Comparison of ENCODE assay signal across 8 cellular contexts in the genomic region with DNA sequence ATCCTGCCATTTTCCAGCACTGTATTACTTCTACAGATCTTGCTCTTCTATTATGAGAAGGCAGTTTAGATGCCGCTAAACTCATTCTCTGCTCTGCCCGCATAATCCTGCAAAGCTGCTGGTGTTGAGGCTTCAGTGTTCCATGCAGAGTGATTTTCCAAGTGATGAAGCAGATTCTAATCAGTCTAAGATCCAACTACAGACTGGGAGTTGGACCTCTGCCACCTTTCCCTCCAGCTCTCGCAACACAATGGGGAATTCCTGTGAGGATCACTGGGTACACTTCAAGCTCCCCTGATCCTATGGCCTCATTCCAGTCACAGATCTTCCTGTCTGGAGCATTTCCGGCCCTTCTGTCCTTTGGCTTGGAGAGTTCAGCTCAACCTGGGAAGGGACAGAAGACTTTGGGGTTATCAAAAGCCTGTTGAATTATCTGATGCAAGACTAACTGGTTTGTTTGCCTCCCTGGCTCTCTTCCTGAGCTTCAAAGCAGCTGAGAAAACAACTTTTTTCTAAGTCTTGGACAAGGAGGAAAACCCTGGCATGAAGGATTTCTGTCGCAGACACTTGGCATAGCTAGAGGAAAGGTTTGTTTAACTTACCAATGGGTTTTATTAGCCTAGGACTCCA.
DNase-seq lines count a peak whose midpoint lies in the region; ATAC-seq, FAIRE-seq and TF ChIP-seq lines count a peak whose summit lies in the region.

No MANE protein-coding gene starts in this region.

- ATAC-seq in esophagus mucosa (peak; percentile 75), pancreas (peak; percentile 86 to 93 (median 89)), HG03432 (IDR thresholded peaks at IDR 0.05; ENCODE audit: unreplicated experiment) (no peak)
- no peak for ATAC-seq in activated T-cell treated with anti-CD3 and anti-CD28 coated beads, Interleukin-2, amount 50 U/mL, for 4 hours
- ATAC-seq in CD8-positive, alpha-beta T cell = no peak

- H3K27ac ChIP-seq in pancreas (peak overlapping the region; percentile 37 to 82 (median 62)), OCI-LY7 (ENCODE audit: low read depth, low read length, poor library complexity, severe bottlenecking) (no peak overlapping the region)
- no peak overlapping the region for H3K27ac ChIP-seq in CD8-positive, alpha-beta T cell (ENCODE audit: low read depth, low read length)

- peaks cover 7% of the 10 kb centered on the region for H3K36me3 Mint-ChIP-seq in activated T-cell treated with anti-CD3 and anti-CD28 coated beads, Interleukin-2, amount 50 U/mL, for 4 hours (ENCODE audit: insufficient read depth)
- peaks cover 4% of the 10 kb centered on the region for H3K36me3 Mint-ChIP-seq in CD8-positive, alpha-beta T cell

- TF ChIP-seq CTCF in pancreas (IDR thresholded peaks at IDR 0.05) (no peak), OCI-LY7 (conservative IDR thresholded peaks at IDR 0.05; ENCODE audit: low read length) (no peak)
- TF ChIP-seq CTCF in CD8-positive, alpha-beta T cell (IDR thresholded peaks at IDR 0.05) = no peak

- H3K4me3 Mint-ChIP-seq in activated T-cell treated with anti-CD3 and anti-CD28 coated beads, Interleukin-2, amount 50 U/mL, for 4 hours = no peak overlapping the region
- no peak overlapping the region for H3K4me3 Mint-ChIP-seq in CD8-positive, alpha-beta T cell

- no peaks in the 10 kb centered on the region for H3K36me3 ChIP-seq in pancreas
- H3K36me3 ChIP-seq in OCI-LY7 (ENCODE audit: insufficient read depth, low read length) = peaks cover 6% of the 10 kb centered on the region; the same call in 1 of the 2 replicates
- no peaks in the 10 kb centered on the region for H3K36me3 ChIP-seq in CD8-positive, alpha-beta T cell (ENCODE audit: insufficient read depth, low read length)

- no peaks in the 10 kb centered on the region for H4K20me1 ChIP-seq in OCI-LY7 (ENCODE audit: insufficient read depth, low read length)

- H3K4me3 ChIP-seq in pancreas = no peak overlapping the region
- H3K4me3 ChIP-seq in OCI-LY7 (ENCODE audit: low read depth, low read length, poor library complexity, severe bottlenecking) = no peak overlapping the region
- H3K4me3 ChIP-seq in CD8-positive, alpha-beta T cell (ENCODE audit: low read depth, low read length) = no peak overlapping the region

- no peak overlapping the region for H2AFZ ChIP-seq in OCI-LY7 (ENCODE audit: low read length)

- H3K9me3 ChIP-seq in pancreas (no peaks in the 10 kb centered on the region), OCI-LY7 (ENCODE audit: low read length) (peaks cover 8% of the 10 kb centered on the region; the same call in 1 of the 2 replicates)
- H3K9me3 ChIP-seq in CD8-positive, alpha-beta T cell (ENCODE audit: low read length) = peaks cover 7% of the 10 kb centered on the region

- no peaks in the 10 kb centered on the region for H3K79me2 ChIP-seq in OCI-LY7 (ENCODE audit: insufficient read depth, low read depth, low read length)

- intact Hi-C loops in pancreas (cut with DNase I) = no loop called here
- intact Hi-C loops in OCI-LY7 (cut with micrococcal nuclease; ENCODE audit: unreplicated experiment) = no loop called here
- intact Hi-C loops in CD8-positive, alpha-beta T cell (cut with DNase I, micrococcal nuclease) = loop anchor here in 1 of 2 experiments (10.0 kb wide), 1 partner anchor 136 kb away; no protein-coding TSS in a partner anchor

- no peak overlapping the region for H3K27ac Mint-ChIP-seq in CD8-positive, alpha-beta T cell

- H3K27me3 ChIP-seq in pancreas = no peaks in the 10 kb centered on the region
- no peaks in the 10 kb centered on the region for H3K27me3 ChIP-seq in CD8-positive, alpha-beta T cell (ENCODE audit: insufficient read depth, low read length)

- CTCF ChIA-PET in OCI-LY7 (lab: Charles Lee; ENCODE audit: unreplicated experiment) = no interaction called here
- CTCF ChIA-PET in CD8-positive, alpha-beta T cell (lab: Charles Lee) = interaction anchor here (1.1 to 1.5 kb wide), 4 partner anchors 9 to 210 kb away, joined by 3 read pairs; no protein-coding TSS in a partner anchor

- WGBS in pancreas, 2 donors = 22 to 25% methylated on average over 5 of the region's 5 CpGs

- peaks cover 5% of the 10 kb centered on the region for H3K4me1 Mint-ChIP-seq in activated T-cell treated with anti-CD3 and anti-CD28 coated beads, Interleukin-2, amount 50 U/mL, for 4 hours (ENCODE audit: low read depth)
- H3K4me1 Mint-ChIP-seq in CD8-positive, alpha-beta T cell (ENCODE audit: low read depth) = peaks cover 5% of the 10 kb centered on the region

- H3K4me2 ChIP-seq in OCI-LY7 (ENCODE audit: low read length) = no peak overlapping the region

- peaks cover 17% of the 10 kb centered on the region for H3K9me3 Mint-ChIP-seq in activated T-cell treated with anti-CD3 and anti-CD28 coated beads, Interleukin-2, amount 50 U/mL, for 4 hours
- peaks cover 11% of the 10 kb centered on the region for H3K9me3 Mint-ChIP-seq in CD8-positive, alpha-beta T cell

- no TSS peak for BruUV-seq in OCI-LY7 (replicated peaks; lab: Mats Ljungman, UMichigan)

- no peaks in the 10 kb centered on the region for H3K9me2 ChIP-seq in OCI-LY7 (ENCODE audit: insufficient read depth, low read length)

- POLR2A ChIA-PET in OCI-LY7 (lab: Charles Lee) = interaction anchor here (1.2 kb wide), 1 partner anchor 93 kb away, joined by 3 read pairs; no protein-coding TSS in a partner anchor
- POLR2A ChIA-PET in CD8-positive, alpha-beta T cell (lab: Charles Lee) = interaction anchor here (0.9 to 1.5 kb wide), 2 partner anchors 9 to 13 kb away, joined by 3 read pairs; no protein-coding TSS in a partner anchor

- no peak for FAIRE-seq in pancreas (lab: Jason Lieb, UNC)

- H3K4me1 ChIP-seq in pancreas (peaks cover 21 to 27% (median 26%) of the 10 kb centered on the region in 3 donors), OCI-LY7 (ENCODE audit: insufficient read depth, low read length, poor library complexity, severe bottlenecking) (no peaks in the 10 kb centered on the region)
- H3K4me1 ChIP-seq in CD8-positive, alpha-beta T cell (ENCODE audit: insufficient read depth, low read length) = no peaks in the 10 kb centered on the region

- DNase-seq in COR-L47 (lab: John Stamatoyannopoulos, UW) (peak; percentile 4), NCI-H2171 treated with DMSO at 0.1 percent for 48 hours (lab: John Stamatoyannopoulos, UW) (peak; percentile 60), pancreas (peak in 4 of 6 donors; percentile 46 to 81 (median 80)), OCI-LY7 (ENCODE audit: low spot score) (no peak)
- DNase-seq in activated T-cell treated with anti-CD3 and anti-CD28 coated beads, Interleukin-2, amount 50 U/mL, for 4 hours = no peak
- DNase-seq in CD8-positive, alpha-beta T cell = no peak

- no peaks in the 10 kb centered on the region for H3K27me3 Mint-ChIP-seq in activated T-cell treated with anti-CD3 and anti-CD28 coated beads, Interleukin-2, amount 50 U/mL, for 4 hours (ENCODE audit: low read depth)
- H3K27me3 Mint-ChIP-seq in CD8-positive, alpha-beta T cell (ENCODE audit: low read depth) = no peaks in the 10 kb centered on the region

Comparison
In these comparisons a context has a peak if more than half of its experiments do, and no peak if none do; other contexts are left out.
1. DNase-seq: peak in COR-L47 (single experiment), NCI-H2171 treated with DMSO at 0.1 percent for 48 hours (single experiment) and pancreas (4 of 6); none in activated T-cell treated with anti-CD3 and anti-CD28 coated beads, Interleukin-2, amount 50 U/mL, for 4 hours (single experiment), OCI-LY7 (single experiment) and CD8-positive, alpha-beta T cell (0 of 7).
2. ATAC-seq: peak in esophagus mucosa (single experiment) and pancreas (4 of 4); none in HG03432 (single experiment), activated T-cell treated with anti-CD3 and anti-CD28 coated beads, Interleukin-2, amount 50 U/mL, for 4 hours (0 of 2) and CD8-positive, alpha-beta T cell (single experiment).
3. H3K27ac ChIP-seq: peak in pancreas (4 of 4); none in OCI-LY7 (single experiment) and CD8-positive, alpha-beta T cell (single experiment).